Comparison of ENCODE assay signal across 25 cellular contexts in the genomic region with DNA sequence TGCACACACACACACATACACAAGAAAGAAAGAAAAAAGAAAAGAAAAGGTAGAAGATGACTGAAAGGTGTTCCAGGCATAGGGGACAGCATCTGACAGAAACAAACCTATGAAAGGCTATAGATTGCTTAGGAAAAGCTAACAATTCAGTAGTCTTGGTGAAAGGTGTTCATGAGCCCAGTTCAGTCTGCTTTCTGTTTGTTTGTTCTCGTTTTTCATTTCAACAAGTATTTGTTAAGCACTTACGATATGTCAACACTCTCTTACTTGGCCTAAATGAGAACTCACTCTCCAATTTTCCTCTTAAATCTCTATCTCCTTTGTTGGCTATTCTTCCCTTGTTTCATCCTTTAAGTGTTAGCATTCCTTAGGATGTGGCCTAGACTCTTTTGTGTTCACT.
"Had no signal": no experiment of that assay in that cellular context is flagged by ENCODE, and none has a peak within 500 bp of the region (broad histone marks: within the 10 kb centered on the region; RNA-seq: fewer than 3 reads in every experiment).

No MANE protein-coding gene starts in this region.

- ATAC-seq: activated CD8-positive, alpha-beta T cell treated with anti-CD3 and anti-CD28 coated beads, Interleukin-2, amount 10 ng/mL, durations not matched to agents 7 days and 5 days; body of pancreas; naive thymus-derived CD4-positive, alpha-beta T cell; right lobe of liver had no signal

- H3K36me3 Mint-ChIP-seq: naive thymus-derived CD4-positive, alpha-beta T cell had no signal

- H3K4me3 Mint-ChIP-seq: activated CD8-positive, alpha-beta T cell treated with anti-CD3 and anti-CD28 coated beads, Interleukin-2, amount 10 ng/mL, durations not matched to agents 7 days and 5 days; activated T-helper 1 cell treated with anti-CD3 and anti-CD28 coated beads, Interleukin-12 subunit alpha, Interleukin-12 subunit beta, Interleukin-2, Interleukin-4 antibody, amounts not matched to agents 30 ng/mL and 10 ng/mL and 1 ng/mL, durations not matched to agents 14 hours and 24 hours and 36 hours; dendritic cell treated with granulocyte-macrophage colony-stimulating factor and Interleukin-4, amounts not matched to agents 40 ng/mL and 50 ng/mL, for 4 days; naive thymus-derived CD4-positive, alpha-beta T cell; neural crest cell; stimulated activated naive CD8-positive, alpha-beta T cell treated with anti-CD3 and anti-CD28 coated beads, Interleukin-15, Interleukin-2, amounts not matched to agents 100 ng/mL and 50 ng/mL, for 24 hours had no signal

- DNase-seq: activated CD4-positive, alpha-beta T cell treated with anti-CD3 and anti-CD28 coated beads, Interleukin-2, amount 50 U/mL, for 1 hour; activated CD4-positive, CD25-positive, alpha-beta regulatory T cell treated with anti-CD3 and anti-CD28 coated beads, Interleukin-2, amount 50 U/mL, for 72 hours; activated CD8-positive, alpha-beta T cell treated with anti-CD3 and anti-CD28 coated beads, Interleukin-2, amount 10 ng/mL, durations not matched to agents 7 days and 5 days; activated gamma-delta T cell; activated naive CD4-positive, alpha-beta T cell treated with anti-CD3 and anti-CD28 coated beads, Interleukin-2, amount 50 U/mL, for 16 hours; anterior cingulate cortex; body of pancreas; effector CD8-positive, alpha-beta T cell; erythroblast; foreskin fibroblast; kidney; naive thymus-derived CD4-positive, alpha-beta T cell; occipital lobe; posterior cingulate gyrus; right lobe of liver; stimulated activated CD4-positive, alpha-beta T cell treated with anti-CD3 and anti-CD28 coated beads, Interleukin-1b, Interleukin-23, amount 100 ng/mL, for 48 hours; WERI-Rb-1 had no signal

- H3K9me3 ChIP-seq: body of pancreas, right lobe of liver, suprapubic skin, tibial nerve had no signal

- H3K27ac Mint-ChIP-seq: activated CD8-positive, alpha-beta T cell treated with anti-CD3 and anti-CD28 coated beads, Interleukin-2, amount 10 ng/mL, durations not matched to agents 7 days and 5 days; activated T-helper 1 cell treated with anti-CD3 and anti-CD28 coated beads, Interleukin-12 subunit alpha, Interleukin-12 subunit beta, Interleukin-2, Interleukin-4 antibody, amounts not matched to agents 30 ng/mL and 10 ng/mL and 1 ng/mL, durations not matched to agents 14 hours and 24 hours and 36 hours; dendritic cell treated with granulocyte-macrophage colony-stimulating factor and Interleukin-4, amounts not matched to agents 40 ng/mL and 50 ng/mL, for 4 days; naive thymus-derived CD4-positive, alpha-beta T cell; stimulated activated naive CD8-positive, alpha-beta T cell treated with anti-CD3 and anti-CD28 coated beads, Interleukin-15, Interleukin-2, amounts not matched to agents 100 ng/mL and 50 ng/mL, for 24 hours had no signal

- H3K4me1 Mint-ChIP-seq: neural crest cell had no signal

- H3K27me3 Mint-ChIP-seq: dendritic cell treated with granulocyte-macrophage colony-stimulating factor and Interleukin-4, amounts not matched to agents 40 ng/mL and 50 ng/mL, for 4 days had no signal

- H3K27ac ChIP-seq: body of pancreas, right lobe of liver, skin epidermis, suprapubic skin, tibial nerve, WERI-Rb-1 had no signal

- H3K36me3 ChIP-seq: right lobe of liver, suprapubic skin, tibial nerve, WERI-Rb-1 had no signal

- H3K27me3 ChIP-seq: body of pancreas, right lobe of liver, suprapubic skin, tibial nerve had no signal

- H3K9me3 Mint-ChIP-seq: activated T-helper 1 cell treated with anti-CD3 and anti-CD28 coated beads, Interleukin-12 subunit alpha, Interleukin-12 subunit beta, Interleukin-2, Interleukin-4 antibody, amounts not matched to agents 30 ng/mL and 10 ng/mL and 1 ng/mL, durations not matched to agents 14 hours and 24 hours and 36 hours; dendritic cell treated with granulocyte-macrophage colony-stimulating factor and Interleukin-4, amounts not matched to agents 40 ng/mL and 50 ng/mL, for 4 days; neural crest cell; stimulated activated naive CD8-positive, alpha-beta T cell treated with anti-CD3 and anti-CD28 coated beads, Interleukin-15, Interleukin-2, amounts not matched to agents 100 ng/mL and 50 ng/mL, for 24 hours had no signal

- H3K4me3 ChIP-seq: body of pancreas, lung, right lobe of liver, skin epidermis, suprapubic skin, tibial nerve had no signal

- H3K4me1 ChIP-seq: body of pancreas, right lobe of liver, suprapubic skin, tibial nerve had no signal
